ENCODE assay signal across 1 cellular context in genomic region chr2:180910831-180911665, GRCh38.
TF ChIP-seq lines count a peak whose summit lies in the region.

No MANE protein-coding gene starts in this region.

TF ChIP-seq in K562, 482 proteins besides CTCF, POLR2A, EP300 and RAD21 (continued from another document):
- TF ChIP-seq AFF4 (CRISPR knock-in tag; IDR thresholded peaks at IDR 0.05), result no peak
TF ChIP-seq in K562: peak in this region for 0.
